In the genomic region with DNA sequence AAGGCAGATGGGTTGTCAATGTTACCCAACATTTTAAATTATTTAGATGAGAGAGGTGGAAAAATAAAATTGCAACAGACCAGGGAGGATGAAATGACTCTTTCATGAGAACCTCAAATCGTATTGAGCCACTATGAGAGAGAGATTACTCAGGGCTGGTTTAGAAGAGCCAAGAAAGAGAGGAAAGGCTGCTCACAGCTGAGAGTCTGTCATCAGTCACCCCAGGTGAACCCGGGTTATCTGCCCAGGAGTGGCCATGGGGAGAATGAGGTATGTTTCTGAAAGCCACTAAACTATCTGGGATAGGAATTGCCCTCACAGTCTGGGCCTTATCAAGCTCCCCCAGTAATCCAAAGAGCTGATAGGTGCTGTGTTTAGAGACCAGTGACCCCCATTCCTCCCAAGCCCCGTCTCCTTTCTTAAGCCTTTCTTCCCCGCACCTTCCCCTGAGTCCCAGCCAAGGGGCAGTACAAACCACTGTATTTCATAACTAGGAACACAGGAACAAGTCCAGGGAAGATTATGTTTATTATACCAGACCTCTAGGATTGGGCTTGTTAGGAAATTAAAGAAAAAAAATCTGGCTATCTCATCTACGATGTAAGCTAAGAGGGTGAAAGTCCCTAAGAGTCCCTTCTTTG, we compare ENCODE assay signal across 13 cellular contexts.
DNase-seq lines count a peak whose midpoint lies in the region; ATAC-seq, FAIRE-seq and TF ChIP-seq lines count a peak whose summit lies in the region.
"Had no signal": no experiment of that assay in that cellular context is flagged by ENCODE, and none has a peak within 500 bp of the region (broad histone marks: within the 10 kb centered on the region; RNA-seq: fewer than 3 reads in every experiment).

No MANE protein-coding gene starts in this region.

- no peak overlapping the region for H3K27ac ChIP-seq in psoas muscle

- 41 to 48% (median 44%) methylated on average over 5 of the region's 5 CpGs for WGBS in psoas muscle, 3 donors

- H3K36me3 ChIP-seq in psoas muscle (ENCODE audit: insufficient read depth in 1 of 2, low read depth in 1 of 2) (no peaks in the 10 kb centered on the region), H7 (replicated peaks; ENCODE audit: control insufficient read depth, insufficient read depth, low read length) (peaks cover 2% of the 10 kb centered on the region; the same call in 1 of the 2 replicates)

- no peak for FAIRE-seq in GM19239 (lab: Jason Lieb, UNC)

- no peak for TF ChIP-seq CTCF in fibroblast of pulmonary artery (IDR thresholded peaks at IDR 0.05; ENCODE audit: low read length, missing control alignments)
- TF ChIP-seq CTCF in psoas muscle (IDR thresholded peaks at IDR 0.05) = no peak

- H3K4me3 ChIP-seq in fibroblast of pulmonary artery (replicated peaks; ENCODE audit: low read depth, low read length) = no peak overlapping the region
- no peak overlapping the region for H3K4me3 ChIP-seq in psoas muscle
- no peak overlapping the region for H3K4me3 ChIP-seq in H7 (ENCODE audit: insufficient read depth, low read depth, low read length)

- H3K4me1 ChIP-seq in psoas muscle = peaks cover 6% of the 10 kb centered on the region

- ATAC-seq in activated T-helper 17 cell treated with anti-CD3 and anti-CD28 coated beads, Interleukin-2, amount 50 U/mL, for 72 hours (replicated peaks) = peak; percentile 61
- peak; percentile 56 to 87 (median 71) for ATAC-seq in psoas muscle

- H3K27me3 ChIP-seq in psoas muscle (ENCODE audit: insufficient read depth in 3 of 3, low read length in 2 of 3) (no peaks in the 10 kb centered on the region), H7 (ENCODE audit: control insufficient read depth, insufficient read depth, low read length) (no peaks in the 10 kb centered on the region)

- H3K27me3 Mint-ChIP-seq in activated T-cell treated with anti-CD3 and anti-CD28 coated beads, Interleukin-2, amount 50 U/mL, for 24 hours = no peaks in the 10 kb centered on the region
- H3K27me3 Mint-ChIP-seq in activated T-helper 17 cell treated with anti-CD3 and anti-CD28 coated beads, Interleukin-2, amount 50 U/mL, for 72 hours = no peaks in the 10 kb centered on the region
- H3K27me3 Mint-ChIP-seq: brain, progenitor cell of endocrine pancreas had no signal

- H3K9me3 ChIP-seq in psoas muscle = no peaks in the 10 kb centered on the region

- no peak for DNase-seq in activated T-cell treated with anti-CD3 and anti-CD28 coated beads, Interleukin-2, amount 50 U/mL, for 24 hours
- DNase-seq in activated T-cell treated with anti-CD3 and anti-CD28 coated beads, Interleukin-2, amount 50 U/mL, for 1 hour = no peak
- peak; percentile 42 for DNase-seq in fibroblast of pulmonary artery (ENCODE audit: low read depth)
- peak in 1 of 2 donors; percentile 22 for DNase-seq in psoas muscle
- no peak for DNase-seq in NCI-H1417 (lab: John Stamatoyannopoulos, UW)
- no peak for DNase-seq in GM19239 (ENCODE audit: insufficient read length, low spot score)
- DNase-seq in H7 = no peak
- DNase-seq: activated CD4-positive, CD25-positive, alpha-beta regulatory T cell; Kasumi-1; NCI-H2107 had no signal

- no peak overlapping the region for H3K4me3 Mint-ChIP-seq in activated T-cell treated with anti-CD3 and anti-CD28 coated beads, Interleukin-2, amount 50 U/mL, for 24 hours
- H3K4me3 Mint-ChIP-seq in activated T-helper 17 cell treated with anti-CD3 and anti-CD28 coated beads, Interleukin-2, amount 50 U/mL, for 72 hours = no peak overlapping the region
- H3K4me3 Mint-ChIP-seq: brain had no signal

- H3K4me1 Mint-ChIP-seq in activated T-cell treated with anti-CD3 and anti-CD28 coated beads, Interleukin-2, amount 50 U/mL, for 24 hours (ENCODE audit: low read depth) = peaks cover 22% of the 10 kb centered on the region
- no peaks in the 10 kb centered on the region for H3K4me1 Mint-ChIP-seq in activated T-helper 17 cell treated with anti-CD3 and anti-CD28 coated beads, Interleukin-2, amount 50 U/mL, for 72 hours

- intact Hi-C loops in psoas muscle (cut with DNase I) = loop anchor here in 1 of 2 donors (5.0 kb wide), 1 partner anchor 58 kb away; no protein-coding TSS in a partner anchor

- peaks cover 5% of the 10 kb centered on the region for H3K9me3 Mint-ChIP-seq in activated T-cell treated with anti-CD3 and anti-CD28 coated beads, Interleukin-2, amount 50 U/mL, for 24 hours
- H3K9me3 Mint-ChIP-seq in activated T-helper 17 cell treated with anti-CD3 and anti-CD28 coated beads, Interleukin-2, amount 50 U/mL, for 72 hours = no peaks in the 10 kb centered on the region

- H3K36me3 Mint-ChIP-seq in activated T-cell treated with anti-CD3 and anti-CD28 coated beads, Interleukin-2, amount 50 U/mL, for 24 hours (ENCODE audit: low read depth) = peaks cover 57% of the 10 kb centered on the region
- H3K36me3 Mint-ChIP-seq in activated T-helper 17 cell treated with anti-CD3 and anti-CD28 coated beads, Interleukin-2, amount 50 U/mL, for 72 hours (ENCODE audit: low read depth) = peaks cover 38% of the 10 kb centered on the region

- peak overlapping the region; percentile 58 for H3K27ac Mint-ChIP-seq in activated T-cell treated with anti-CD3 and anti-CD28 coated beads, Interleukin-2, amount 50 U/mL, for 24 hours
- H3K27ac Mint-ChIP-seq in activated T-helper 17 cell treated with anti-CD3 and anti-CD28 coated beads, Interleukin-2, amount 50 U/mL, for 72 hours = peak overlapping the region; percentile 54
- H3K27ac Mint-ChIP-seq: progenitor cell of endocrine pancreas had no signal
